In the genomic region with DNA sequence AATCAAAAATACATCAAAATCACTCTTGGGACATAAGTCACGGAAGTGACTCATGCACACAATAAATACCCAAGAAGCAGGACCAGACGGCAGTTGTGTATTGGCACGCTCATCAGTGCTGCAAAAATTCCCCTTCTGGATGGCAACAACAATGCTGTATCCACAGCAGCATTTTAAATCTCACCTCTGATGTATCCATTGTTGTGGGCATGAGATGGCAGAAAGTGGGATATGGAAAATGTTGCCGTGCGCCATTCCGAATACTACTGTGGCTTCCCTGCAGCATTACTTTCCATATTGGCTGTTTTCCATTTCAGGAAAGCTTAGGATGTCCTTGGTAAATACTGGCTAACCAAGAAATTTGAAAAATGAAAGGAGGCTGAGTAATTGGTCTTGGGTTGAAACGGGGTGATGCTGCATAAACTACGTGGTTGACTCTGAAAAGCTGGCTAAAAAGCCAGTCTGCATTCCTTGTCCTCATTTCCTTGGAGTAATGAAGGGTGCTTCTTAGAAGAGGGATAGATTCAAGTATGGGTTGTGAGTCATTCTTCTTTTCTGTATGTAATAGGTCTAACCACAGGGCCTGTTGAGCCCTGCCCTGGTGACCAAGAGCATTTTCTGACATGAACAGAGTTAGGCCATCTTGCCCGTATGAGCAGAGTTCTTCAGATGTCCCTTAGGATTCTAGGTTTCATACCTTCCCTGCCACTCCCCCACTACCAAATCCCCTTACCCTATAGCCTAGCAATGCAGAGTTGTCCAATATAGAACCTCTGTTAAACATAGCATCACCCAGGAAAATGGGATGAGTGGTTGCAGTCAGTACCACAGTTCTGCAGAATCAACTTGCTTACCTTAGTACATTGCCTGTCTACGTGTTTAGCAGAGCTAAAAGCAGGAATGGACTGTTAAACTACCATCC, we compare ENCODE assay signal across 10 cellular contexts. TPM values are rescaled to one million over a fixed set of nuclear protein-coding genes. Genes with fewer than 3 reads are reported as not detected.
A peak's percentile ranks its signal among the peaks of the same experiment; 100 is the strongest.
DNase-seq lines count a peak whose midpoint lies in the region; ATAC-seq, FAIRE-seq and TF ChIP-seq lines count a peak whose summit lies in the region.
"Had no signal": no experiment of that assay in that cellular context is flagged by ENCODE, and none has a peak within 500 bp of the region (broad histone marks: within the 10 kb centered on the region; RNA-seq: fewer than 3 reads in every experiment).

No MANE protein-coding gene starts in this region.

- H3K9me3 Mint-ChIP-seq in progenitor cell of endocrine pancreas (ENCODE audit: low read depth) = no peaks in the 10 kb centered on the region
- H3K9me3 Mint-ChIP-seq: IgD-negative memory B cell had no signal

- H3K4me1 Mint-ChIP-seq in progenitor cell of endocrine pancreas (ENCODE audit: low read depth) = peaks cover 4% of the 10 kb centered on the region

- DNase-seq in GM12891 (ENCODE audit: insufficient read length, low spot score) = no peak
- DNase-seq in NB4 (ENCODE audit: low read depth) = peak; percentile 81
- peak; percentile 97 for DNase-seq in choroid plexus epithelial cell (ENCODE audit: low read depth)
- no peak for DNase-seq in progenitor cell of endocrine pancreas (ENCODE audit: low spot score, unreplicated experiment)
- no peak for DNase-seq in dorsolateral prefrontal cortex
- no peak for DNase-seq in hypothalamus (lab: John Stamatoyannopoulos, UW)
- no peak for DNase-seq in central memory CD4-positive, alpha-beta T cell

- H3K27me3 ChIP-seq in dorsolateral prefrontal cortex = peaks cover 0 to 11% (median 0%) of the 10 kb centered on the region in 45 donors

- H3K27ac Mint-ChIP-seq in progenitor cell of endocrine pancreas = peak overlapping the region; percentile 82

- no peak for ATAC-seq in HG02678 (IDR thresholded peaks at IDR 0.05; ENCODE audit: unreplicated experiment)

- intact Hi-C loops in dorsolateral prefrontal cortex (cut with DNase I) = loop anchor here (5.0 to 10.0 kb wide), 2 partner anchors 37 to 196 kb away; a partner anchor contains a TSS

- H3K27me3 Mint-ChIP-seq in progenitor cell of endocrine pancreas = peaks cover 2% of the 10 kb centered on the region
- H3K27me3 Mint-ChIP-seq: IgD-negative memory B cell had no signal

- TF ChIP-seq POLR2A in GM12891 (IDR thresholded peaks at IDR 0.05; ENCODE audit: low read depth, low read length) = no peak
- TF ChIP-seq POLR2A in NB4 (IDR thresholded peaks at IDR 0.05; ENCODE audit: extremely low read depth, insufficient read length) = no peak

- peak overlapping the region; percentile 37 for H3K4me3 ChIP-seq in NB4 (ENCODE audit: low read depth, low read length)
- H3K4me3 ChIP-seq in choroid plexus epithelial cell (ENCODE audit: low read depth, low read length) = no peak overlapping the region
- no peak overlapping the region for H3K4me3 ChIP-seq in dorsolateral prefrontal cortex

- TF ChIP-seq CTCF in NB4 (IDR thresholded peaks at IDR 0.05; ENCODE audit: low read depth, low read length) (no peak), choroid plexus epithelial cell (conservative IDR thresholded peaks at IDR 0.05; ENCODE audit: low read depth, low read length) (no peak), progenitor cell of endocrine pancreas (IDR thresholded peaks at IDR 0.05; ENCODE audit: unreplicated experiment) (no peak), dorsolateral prefrontal cortex (IDR thresholded peaks at IDR 0.05 in 54 of 56, conservative IDR thresholded peaks at IDR 0.05 in 2 of 56; ENCODE audit: low read depth in 1 of 56, partially characterized antibody in 56 of 56) (no peak)

- peaks cover 11% of the 10 kb centered on the region for H3K36me3 Mint-ChIP-seq in progenitor cell of endocrine pancreas (ENCODE audit: insufficient read depth)

- no peak overlapping the region for H3K27ac ChIP-seq in dorsolateral prefrontal cortex

- FAIRE-seq in GM12891 (lab: Jason Lieb, UNC) = no peak
- FAIRE-seq: endometrium had no signal

- H3K4me3 Mint-ChIP-seq in progenitor cell of endocrine pancreas (ENCODE audit: low read depth) = no peak overlapping the region
- H3K4me3 Mint-ChIP-seq: IgD-negative memory B cell had no signal

TF ChIP-seq in GM12891, 5 proteins besides CTCF, POLR2A, EP300 and RAD21:
- TF ChIP-seq SPI1 (IDR thresholded peaks at IDR 0.05; ENCODE audit: low read depth, low read length) = no peak
- peak; percentile 42; the same call in 1 of the 2 replicates for TF ChIP-seq POLR2AphosphoS5 (IDR thresholded peaks at IDR 0.05; ENCODE audit: low read depth, low read length)
- TF ChIP-seq PAX5 (IDR thresholded peaks at IDR 0.05; ENCODE audit: insufficient read depth, low read length, severe bottlenecking) = no peak
TF ChIP-seq in GM12891: peak in this region for 1.

RNA-seq across cellular contexts. Expression of a gene that starts 36.3 kb away (rescaled TPM):
- 414 TPM for polyA plus RNA-seq in GM12891 (2012; ENCODE audit: low read depth, missing spikeins)
- total RNA-seq in progenitor cell of endocrine pancreas (139 and 153 TPM in 2 replicates), dorsolateral prefrontal cortex (100 to 1,000 TPM; 155 to 488 (median 296) TPM)

Comparison
In these comparisons a context has a peak if more than half of its experiments do, and no peak if none do; other contexts are left out.
1. DNase-seq: peak in NB4 (single experiment) and choroid plexus epithelial cell (single experiment); none in GM12891 (single experiment), progenitor cell of endocrine pancreas (single experiment), dorsolateral prefrontal cortex (0 of 10), hypothalamus (0 of 51) and central memory CD4-positive, alpha-beta T cell (single experiment).